16 cellular contexts compared by ENCODE assay signal in genomic region chr15:68241088-68241935, GRCh38. TPM values are rescaled to one million over a fixed set of nuclear protein-coding genes. Genes with fewer than 3 reads are reported as not detected.
DNase-seq lines count a peak whose midpoint lies in the region; ATAC-seq, FAIRE-seq and TF ChIP-seq lines count a peak whose summit lies in the region.
"Had no signal": no experiment of that assay in that cellular context is flagged by ENCODE, and none has a peak within 500 bp of the region (broad histone marks: within the 10 kb centered on the region; RNA-seq: fewer than 3 reads in every experiment).

No MANE protein-coding gene starts in this region.

- H4K91ac ChIP-seq in IMR-90 (ENCODE audit: insufficient read depth, low read depth, low read length) = no peak overlapping the region
- no peak overlapping the region for H4K91ac ChIP-seq in H1 (replicated peaks; ENCODE audit: insufficient read length, low read length)

- no peaks in the 10 kb centered on the region for H3F3A ChIP-seq in neural progenitor cell (ENCODE audit: low read depth)

- H3K9me3 ChIP-seq in IMR-90 (ENCODE audit: control insufficient read depth, insufficient read depth, low read length) (peaks cover 4% of the 10 kb centered on the region), H1 (ENCODE audit: insufficient read depth in 2 of 2, low read depth in 1 of 2, low read length in 1 of 2) (peaks cover 0 to 9% of the 10 kb centered on the region in 2 experiments; a peak in 1 of 4 replicates), neural progenitor cell (ENCODE audit: low read depth) (peaks cover 12% of the 10 kb centered on the region)

- dilution Hi-C loops in IMR-90 (cut with HindIII; ENCODE audit: low sequenced_read_pairs, unreplicated experiment) = no loop called here

- no peak overlapping the region for H3K4me3 Mint-ChIP-seq in neural progenitor cell
- H3K4me3 Mint-ChIP-seq: B cell; CD4-positive, alpha-beta T cell had no signal

- H3K23ac ChIP-seq in IMR-90 (ENCODE audit: low read depth, low read length) = no peak overlapping the region
- no peak overlapping the region for H3K23ac ChIP-seq in H1 (ENCODE audit: insufficient read length)

- H3K4me1 Mint-ChIP-seq in neural progenitor cell = peaks cover 10% of the 10 kb centered on the region
- H3K4me1 Mint-ChIP-seq: B cell had no signal

- TF ChIP-seq EP300 in H1 (IDR thresholded peaks at IDR 0.05; ENCODE audit: borderline replicate concordance in 1 of 2, low read depth in 2 of 2, low read length in 2 of 2) = no peak

- no peaks in the 10 kb centered on the region for H3K79me1 ChIP-seq in IMR-90 (ENCODE audit: low read depth in 1 of 2, low read length in 2 of 2)
- no peaks in the 10 kb centered on the region for H3K79me1 ChIP-seq in H1 (ENCODE audit: low read depth, low read length)

- no peak overlapping the region for H2BK15ac ChIP-seq in IMR-90 (ENCODE audit: low read depth, low read length)
- H2BK15ac ChIP-seq in H1 (ENCODE audit: low read length) = no peak overlapping the region

- H3K56ac ChIP-seq in IMR-90 (ENCODE audit: extremely low read depth, insufficient read depth, low read length) (no peak overlapping the region), H1 (replicated peaks; ENCODE audit: insufficient read length, low read depth, low read length) (no peak overlapping the region)

- H3K9me3 Mint-ChIP-seq in neural progenitor cell = peaks cover 26% of the 10 kb centered on the region

- H3K9ac ChIP-seq in IMR-90 (ENCODE audit: low read depth, low read length) = no peak overlapping the region
- H3K9ac ChIP-seq in H1 (replicated peaks in 1 of 4; ENCODE audit: extremely low read depth in 1 of 4, low read depth in 3 of 4, low read length in 3 of 4) = no peak overlapping the region; a peak in 1 of 7 replicates
- H3K9ac ChIP-seq in neural progenitor cell = no peak overlapping the region

- H2BK20ac ChIP-seq in IMR-90 (ENCODE audit: low read depth, low read length) (no peak overlapping the region), H1 (ENCODE audit: low read length) (0 out of 2 replicates have a peak overlapping the region, but pooled peaks have one; percentile 18)

- ATAC-seq in IMR-90 (ENCODE audit: low read depth) = peak; percentile 57; the same call in 1 of the 2 replicates
- no peak for ATAC-seq in HG03196 (IDR thresholded peaks at IDR 0.05; ENCODE audit: unreplicated experiment)
- ATAC-seq: HCT116 had no signal

- H4K8ac ChIP-seq in IMR-90 (ENCODE audit: low read depth in 2 of 2, low read length in 2 of 2) (no peak overlapping the region), H1 (ENCODE audit: extremely low read depth, insufficient read depth, low read length) (no peak overlapping the region)

- DNase-seq in EH (ENCODE audit: low read depth) (peak; percentile 27), IMR-90 (no peak), H1 (ENCODE audit: low read depth in 1 of 2, low spot score in 2 of 2) (peak in 1 of 2 experiments; percentile 32), neural progenitor cell (ENCODE audit: low spot score) (peak; percentile 54), iPS-NIHi11 (ENCODE audit: low spot score) (no peak), H7 (no peak)
- no peak for DNase-seq in activated effector memory CD4-positive, alpha-beta T cell treated with Interleukin-2 at 50 U/mL for 16 hours
- DNase-seq: C1 segment of cervical spinal cord; Calu3; CD4-positive, alpha-beta T cell; DMS 273 treated with DMSO at 0.1 percent for 48 hours; GDM1 had no signal

- H3K79me2 ChIP-seq in H1 (ENCODE audit: control insufficient read depth in 1 of 2, insufficient read depth in 2 of 2, low read length in 2 of 2) = no peaks in the 10 kb centered on the region
- no peaks in the 10 kb centered on the region for H3K79me2 ChIP-seq in neural progenitor cell (ENCODE audit: low read depth)

- peak overlapping the region; percentile 66 for H3K27ac Mint-ChIP-seq in neural progenitor cell
- H3K27ac Mint-ChIP-seq: B cell; CD4-positive, alpha-beta T cell had no signal

- H4K20me1 ChIP-seq in IMR-90 (ENCODE audit: insufficient read depth, low read length) = no peaks in the 10 kb centered on the region
- H4K20me1 ChIP-seq in H1 (replicated peaks in 1 of 2; ENCODE audit: control insufficient read depth in 1 of 2, insufficient read depth in 2 of 2, low read length in 2 of 2) = no peaks in the 10 kb centered on the region
- no peaks in the 10 kb centered on the region for H4K20me1 ChIP-seq in neural progenitor cell (ENCODE audit: low read depth)

- no peak overlapping the region for H4K5ac ChIP-seq in IMR-90 (ENCODE audit: low read depth, low read length)
- H4K5ac ChIP-seq in H1 (ENCODE audit: insufficient read length, low read depth, low read length) = no peak overlapping the region

- POLR2A ChIA-PET in IMR-90 (lab: Charles Lee; ENCODE audit: unreplicated experiment) (no interaction called here), H1 (lab: Charles Lee; ENCODE audit: partially characterized antibody) (interaction anchor here (0.6 to 3.1 kb wide), 6 partner anchors 8 to 1208 kb away, joined by 3 to 11 read pairs (median 3); partner anchors contain the start of genes CLN6 and FEM1B)

- BruUV-seq in IMR-90 (replicated peaks; lab: Mats Ljungman, UMichigan) = no TSS peak

- intact Hi-C loops in IMR-90 (cut with micrococcal nuclease) = loop anchor here (5.0 kb wide), 1 partner anchor 496 kb away; no protein-coding TSS in a partner anchor

- H2AK9ac ChIP-seq in IMR-90 (replicated peaks; ENCODE audit: low read depth, low read length, poor library complexity) = no peak overlapping the region

- H3K27ac ChIP-seq in IMR-90 (ENCODE audit: insufficient read depth, low read length) = no peak overlapping the region
- H3K27ac ChIP-seq in H1 (ENCODE audit: low read depth, low read length) = no peak overlapping the region
- no peak overlapping the region for H3K27ac ChIP-seq in neural progenitor cell

- H3K18ac ChIP-seq in IMR-90 (ENCODE audit: low read depth, low read length) = no peak overlapping the region
- no peak overlapping the region for H3K18ac ChIP-seq in H1 (ENCODE audit: extremely low read depth, low read length)

- CTCF ChIA-PET in IMR-90 (lab: Yijun Ruan, JAX) = no interaction called here
- CTCF ChIA-PET in H1 (lab: Charles Lee; ENCODE audit: partially characterized antibody) = interaction anchor here (0.6 to 2.2 kb wide), 3 partner anchors 11 to 65 kb away, joined by 3 to 14 read pairs (median 9); no protein-coding TSS in a partner anchor

- TF ChIP-seq CTCF in IMR-90 (conservative IDR thresholded peaks at IDR 0.05; ENCODE audit: low read depth, low read length) (no peak), H1 (IDR thresholded peaks at IDR 0.05; ENCODE audit: control extremely low read depth in 1 of 3, insufficient read depth in 1 of 3, low read depth in 1 of 3, low read length in 3 of 3) (no peak), neural progenitor cell (IDR thresholded peaks at IDR 0.05) (no peak)

- FAIRE-seq in H1 (lab: Jason Lieb, UNC) = peak; percentile 68
- FAIRE-seq: GM12892 had no signal

- H3K4me2 ChIP-seq in IMR-90 (ENCODE audit: low read depth, low read length) (no peak overlapping the region), H1 (ENCODE audit: insufficient read depth in 1 of 2, low read depth in 2 of 2, low read length in 2 of 2) (no peak overlapping the region), neural progenitor cell (peak overlapping the region; percentile 46)

- H3K36me3 ChIP-seq in IMR-90 (ENCODE audit: control insufficient read depth, insufficient read depth, low read length) = no peaks in the 10 kb centered on the region
- H3K36me3 ChIP-seq in H1 (ENCODE audit: control insufficient read depth in 2 of 4, insufficient read depth in 4 of 4, low read length in 3 of 4) = no peaks in the 10 kb centered on the region
- H3K36me3 ChIP-seq in neural progenitor cell = no peaks in the 10 kb centered on the region
- no peaks in the 10 kb centered on the region for H3K36me3 ChIP-seq in H7 (replicated peaks; ENCODE audit: control insufficient read depth, insufficient read depth, low read length)

- H3K23me2 ChIP-seq in H1 (ENCODE audit: low read depth, low read length) = no peaks in the 10 kb centered on the region

- peak overlapping the region; percentile 43 for H2BK12ac ChIP-seq in H1 (ENCODE audit: low read depth, low read length)

- H3K4ac ChIP-seq in IMR-90 (ENCODE audit: low read depth, low read length) (no peak overlapping the region), H1 (replicated peaks; ENCODE audit: insufficient read length, low read depth, low read length) (no peak overlapping the region)

- H3K36me3 Mint-ChIP-seq in neural progenitor cell = no peaks in the 10 kb centered on the region

- WGBS in IMR-90 (ENCODE audit: extremely low coverage in 2 of 2, insufficient read length in 1 of 2), 2 experiments = 83% methylated on average over 1 of the region's 5 CpGs; no CpG with 5 or more reads in 1 of the 2 experiments
- 90% methylated on average over 5 of the region's 5 CpGs; no CpG with 5 or more reads in 1 of the 2 experiments for WGBS in H1 (ENCODE audit: extremely low coverage in 1 of 2, insufficient coverage in 1 of 2, insufficient read length in 1 of 2, insufficient replicate concordance in 2 of 2, low coverage in 1 of 2, low lambda C conversion rate in 2 of 2, missing lambda C conversion rate in 1 of 2), 2 experiments

- H3K4me3 ChIP-seq in IMR-90 (ENCODE audit: insufficient read depth, low read depth, low read length) = no peak overlapping the region
- H3K4me3 ChIP-seq in H1 (ENCODE audit: extremely low read depth in 1 of 4, insufficient read depth in 2 of 4, low read depth in 3 of 4, low read length in 4 of 4) = no peak overlapping the region
- H3K4me3 ChIP-seq in neural progenitor cell = no peak overlapping the region
- no peak overlapping the region for H3K4me3 ChIP-seq in H7 (ENCODE audit: insufficient read depth, low read depth, low read length)

- TF ChIP-seq POLR2A in IMR-90 (IDR thresholded peaks at IDR 0.05; ENCODE audit: low read depth, low read length) = no peak
- no peak for TF ChIP-seq POLR2A in H1 (IDR thresholded peaks at IDR 0.05; ENCODE audit: control extremely low read depth in 1 of 2, low read depth in 2 of 2, low read length in 2 of 2)

- H2AFZ ChIP-seq in IMR-90 (replicated peaks; ENCODE audit: low read length, poor library complexity) (no peak overlapping the region), H1 (ENCODE audit: low read length) (0 out of 2 replicates have a peak overlapping the region, but pooled peaks have one; percentile 13), neural progenitor cell (replicated peaks) (peak overlapping the region; percentile 91)

- peaks cover 4% of the 10 kb centered on the region for H3K27me3 Mint-ChIP-seq in neural progenitor cell (ENCODE audit: insufficient read depth, low read depth)
- H3K27me3 Mint-ChIP-seq: CD4-positive, alpha-beta T cell had no signal

- H2BK5ac ChIP-seq in IMR-90 (ENCODE audit: low read depth, low read length, poor library complexity, severe bottlenecking) (no peak overlapping the region), H1 (ENCODE audit: low read depth, low read length) (no peak overlapping the region)

- H3K27me3 ChIP-seq in IMR-90 (ENCODE audit: control insufficient read depth, insufficient read depth, low read length) (no peaks in the 10 kb centered on the region), H1 (replicated peaks in 1 of 4; ENCODE audit: control insufficient read depth in 3 of 4, extremely low read depth in 1 of 4, insufficient read depth in 3 of 4, low read length in 3 of 4) (no peaks in the 10 kb centered on the region), neural progenitor cell (no peaks in the 10 kb centered on the region), H7 (ENCODE audit: control insufficient read depth, insufficient read depth, low read length) (no peaks in the 10 kb centered on the region)

- H2BK120ac ChIP-seq in IMR-90 (ENCODE audit: low read depth, low read length) (no peak overlapping the region), H1 (replicated peaks; ENCODE audit: low read depth, low read length) (no peak overlapping the region)

- H2AK5ac ChIP-seq in IMR-90 (ENCODE audit: low read depth, low read length) = no peak overlapping the region
- no peak overlapping the region for H2AK5ac ChIP-seq in H1 (ENCODE audit: low read depth, low read length)

- no peak for TF ChIP-seq RAD21 in IMR-90 (IDR thresholded peaks at IDR 0.05; ENCODE audit: low read length)
- no peak for TF ChIP-seq RAD21 in H1 (IDR thresholded peaks at IDR 0.05 in 1 of 2, conservative IDR thresholded peaks at IDR 0.05 in 1 of 2; ENCODE audit: low read depth in 2 of 2, low read length in 2 of 2)

- no peak overlapping the region for H3K14ac ChIP-seq in IMR-90 (replicated peaks; ENCODE audit: low read depth, low read length)
- no peak overlapping the region for H3K14ac ChIP-seq in H1 (ENCODE audit: insufficient read length)

- H3K4me1 ChIP-seq in IMR-90 (ENCODE audit: control insufficient read depth, insufficient read depth, low read length) (no peaks in the 10 kb centered on the region; the same call in 1 of the 2 replicates), H1 (replicated peaks in 1 of 4; ENCODE audit: control insufficient read depth in 3 of 4, insufficient read depth in 4 of 4, low read length in 3 of 4) (peaks cover 0 to 5% (median 0%) of the 10 kb centered on the region in 4 experiments; a peak in 1 of 7 replicates), neural progenitor cell (peaks cover 11% of the 10 kb centered on the region)

- in situ Hi-C loops in IMR-90 (cut with MboI; ENCODE audit: low sequenced_read_pairs) = no loop called here

- no peaks in the 10 kb centered on the region for H3K9me1 ChIP-seq in IMR-90 (ENCODE audit: insufficient read depth, low read length)

RNA-seq across cellular contexts. Expression of gene CLN6, which starts 11.8 kb away (rescaled TPM):
- total RNA-seq in IMR-90 (2012; rRNA removed) (5.3 and 6.5 TPM in 2 replicates), neural progenitor cell (ENCODE audit: low replicate concordance) (24.4 and 41.9 TPM in 2 replicates)
- polyA plus RNA-seq in IMR-90 (2012; rRNA removed) (31.9 and 33.8 TPM in 2 replicates), H1 (2011; rRNA removed) (137 and 140 TPM in 2 replicates)
- polyA plus RNA-seq in IMR-90 (2012; cell fraction: cytosol; rRNA removed) = 7.8 and 31.2 TPM in 2 replicates
- 26.1 and 47.2 TPM in 2 replicates for polyA plus RNA-seq in IMR-90 (2012; cell fraction: nucleus; rRNA removed; ENCODE audit: low replicate concordance)
- total RNA-seq in H1 (2021; fragmentation: NEBNext Ultra II Directional; extraction: Animal tissue kit (Norgen Biotek cat#: 25700)) = 60.0 and 62.3 TPM in 2 replicates
- polyA plus RNA-seq in H1 (2011; cell fraction: cytosol; rRNA removed) = 83.3 TPM
- 151 TPM for polyA plus RNA-seq in H1 (2011; cell fraction: nucleus; rRNA removed)
- 40.9 to 66.3 TPM (median 64.6 TPM) in 4 replicates for polyA plus RNA-seq in H1 (2012, experiment 1 of 2)
- 62.3 TPM for polyA plus RNA-seq in H1 (2012, experiment 2 of 2)
- polyA plus RNA-seq in H1 (2013, experiment 1 of 2) = 62.0 TPM
- polyA plus RNA-seq in H1 (2013, experiment 2 of 2) = 74.5 TPM
- 182 and 205 TPM in 2 replicates for polyA minus RNA-seq in H1 (2011; rRNA and poly(A)+ RNA removed)
- polyA minus RNA-seq in H1 (2011; cell fraction: cytosol; rRNA and poly(A)+ RNA removed) = 53.9 TPM
- 87.0 TPM for polyA minus RNA-seq in H1 (2011; cell fraction: nucleus; rRNA and poly(A)+ RNA removed)
- 32.5 and 33.7 TPM in 2 replicates for total RNA-seq in H7 (2014; rRNA removed; shearing (Covaris generic))

RNA-seq across cellular contexts. Expression of gene CALML4, which starts 36.2 kb away (rescaled TPM):
- total RNA-seq in IMR-90 (2012; rRNA removed) (0.36 and 0.56 TPM in 2 replicates), neural progenitor cell (ENCODE audit: low replicate concordance) (9.0 and 22.7 TPM in 2 replicates)
- polyA plus RNA-seq in IMR-90 (2012; rRNA removed) (0.89 and 1.3 TPM in 2 replicates), H1 (2011; rRNA removed) (3.5 and 3.8 TPM in 2 replicates)
- 0.25 and 0.43 TPM in 2 replicates for polyA plus RNA-seq in IMR-90 (2012; cell fraction: cytosol; rRNA removed)
- 2.5 and 7.9 TPM in 2 replicates for polyA plus RNA-seq in IMR-90 (2012; cell fraction: nucleus; rRNA removed; ENCODE audit: low replicate concordance)
- 9.3 and 12.5 TPM in 2 replicates for total RNA-seq in H1 (2021; fragmentation: NEBNext Ultra II Directional; extraction: Animal tissue kit (Norgen Biotek cat#: 25700))
- polyA plus RNA-seq in H1 (2011; cell fraction: cytosol; rRNA removed) = 6.9 TPM
- polyA plus RNA-seq in H1 (2011; cell fraction: nucleus; rRNA removed) = 9.3 TPM
- polyA plus RNA-seq in H1 (2012, experiment 1 of 2) = 9.9 to 16.6 TPM (median 13.0 TPM) in 4 replicates
- polyA plus RNA-seq in H1 (2012, experiment 2 of 2) = 5.2 TPM
- 21.4 TPM for polyA plus RNA-seq in H1 (2013, experiment 1 of 2)
- 22.4 TPM for polyA plus RNA-seq in H1 (2013, experiment 2 of 2)
- polyA minus RNA-seq in H1 (2011; rRNA and poly(A)+ RNA removed) = 4.7 and 5.8 TPM in 2 replicates
- 4.7 TPM for polyA minus RNA-seq in H1 (2011; cell fraction: cytosol; rRNA and poly(A)+ RNA removed)
- polyA minus RNA-seq in H1 (2011; cell fraction: nucleus; rRNA and poly(A)+ RNA removed) = 10.9 TPM
- total RNA-seq in H7 (2014; rRNA removed; shearing (Covaris generic)) = 5.6 and 7.4 TPM in 2 replicates

RNA-seq across cellular contexts. Expression of gene FEM1B, which starts 36.2 kb away (rescaled TPM):
- total RNA-seq in IMR-90 (2012; rRNA removed) = 47.2 and 51.4 TPM in 2 replicates
- polyA plus RNA-seq in IMR-90 (2012; rRNA removed) = 16.2 and 16.9 TPM in 2 replicates
- 3.0 and 4.1 TPM in 2 replicates for polyA plus RNA-seq in IMR-90 (2012; cell fraction: cytosol; rRNA removed)
- polyA plus RNA-seq in IMR-90 (2012; cell fraction: nucleus; rRNA removed; ENCODE audit: low replicate concordance) = 3.5 and 17.2 TPM in 2 replicates
- 72.9 and 83.8 TPM in 2 replicates for total RNA-seq in H1 (2021; fragmentation: NEBNext Ultra II Directional; extraction: Animal tissue kit (Norgen Biotek cat#: 25700))
- polyA plus RNA-seq in H1 (2011; rRNA removed) = 21.2 and 36.1 TPM in 2 replicates
- 36.7 TPM for polyA plus RNA-seq in H1 (2011; cell fraction: cytosol; rRNA removed)
- 75.5 TPM for polyA plus RNA-seq in H1 (2011; cell fraction: nucleus; rRNA removed)
- 42.3 to 65.4 TPM (median 49.3 TPM) in 4 replicates for polyA plus RNA-seq in H1 (2012, experiment 1 of 2)
- polyA plus RNA-seq in H1 (2012, experiment 2 of 2) = 2.1 TPM
- 28.4 TPM for polyA plus RNA-seq in H1 (2013, experiment 1 of 2)
- 27.2 TPM for polyA plus RNA-seq in H1 (2013, experiment 2 of 2)
- polyA minus RNA-seq in H1 (2011; rRNA and poly(A)+ RNA removed) = 568 and 799 TPM in 2 replicates
- 135 TPM for polyA minus RNA-seq in H1 (2011; cell fraction: cytosol; rRNA and poly(A)+ RNA removed)
- 269 TPM for polyA minus RNA-seq in H1 (2011; cell fraction: nucleus; rRNA and poly(A)+ RNA removed)
- 57.2 and 80.0 TPM in 2 replicates for total RNA-seq in neural progenitor cell (ENCODE audit: low replicate concordance)
- 78.4 and 91.7 TPM in 2 replicates for total RNA-seq in H7 (2014; rRNA removed; shearing (Covaris generic))

Comparison
In these comparisons a context has a peak if more than half of its experiments do, and no peak if none do; other contexts are left out.
1. DNase-seq: peak in EH (single experiment) and neural progenitor cell (single experiment); none in IMR-90 (single experiment), activated effector memory CD4-positive, alpha-beta T cell treated with Interleukin-2 at 50 U/mL for 16 hours (single experiment), iPS-NIHi11 (single experiment) and H7 (single experiment).